Comparison of ENCODE assay signal across 3 cellular contexts in the genomic region with DNA sequence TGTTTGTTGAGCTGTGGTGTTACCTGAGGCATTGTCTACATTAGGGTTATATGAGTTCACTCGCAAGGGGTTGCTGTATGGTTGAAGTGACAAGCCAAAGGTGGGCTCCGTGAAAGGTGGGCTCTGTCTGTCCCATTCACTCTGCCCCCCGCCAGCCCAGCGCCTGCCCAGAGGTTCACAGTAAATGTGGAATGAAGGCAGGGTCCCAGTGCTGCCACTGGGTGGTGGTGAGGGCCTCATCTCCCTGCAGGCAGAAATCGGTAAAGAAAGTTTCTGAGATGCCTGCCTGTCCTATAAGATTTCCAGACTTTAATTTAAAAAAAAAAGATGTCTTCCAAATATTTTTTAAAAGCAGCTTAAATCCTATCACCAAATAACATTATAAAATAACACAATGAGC. TPM values are rescaled to one million over a fixed set of nuclear protein-coding genes. Genes with fewer than 3 reads are reported as not detected.
"Had no signal": no experiment of that assay in that cellular context is flagged by ENCODE, and none has a peak within 500 bp of the region (broad histone marks: within the 10 kb centered on the region; RNA-seq: fewer than 3 reads in every experiment).

No MANE protein-coding gene starts in this region.

RNA-seq across cellular contexts. Expression of a gene that starts 26.7 kb away (rescaled TPM):
- total RNA-seq: bronchial epithelial cell, LHCN-M2, NCI-H460 had no signal
